ENCODE assay signal across 10 cellular contexts in genomic region chr2:43399515-43400245, GRCh38.
DNase-seq lines count a peak whose midpoint lies in the region; ATAC-seq and TF ChIP-seq lines count a peak whose summit lies in the region.
"Had no signal": no experiment of that assay in that cellular context is flagged by ENCODE, and none has a peak within 500 bp of the region (broad histone marks: within the 10 kb centered on the region; RNA-seq: fewer than 3 reads in every experiment).

No MANE protein-coding gene starts in this region.

- peak; percentile 85 for DNase-seq in AG10803 (ENCODE audit: low read depth)
- DNase-seq in NCI-H226, result peak; percentile 48
- no peak for DNase-seq in esophagus muscularis mucosa (ENCODE audit: extremely low spot score)
- DNase-seq in NCI-H526 treated with DMSO at 0.1 percent for 48 hours (lab: John Stamatoyannopoulos, UW), result no peak
- no peak for DNase-seq in T-helper 17 cell
- no peak for DNase-seq in SHP77 (lab: John Stamatoyannopoulos, UW)
- no peak for DNase-seq in GM10266 (ENCODE audit: extremely low spot score)

- H3K36me3 ChIP-seq in esophagus muscularis mucosa, result peaks cover 0 to 22% (median 0%) of the 10 kb centered on the region in 4 donors
- H3K36me3 ChIP-seq in muscle layer of duodenum (ENCODE audit: control insufficient read depth in 1 of 2, insufficient read depth in 2 of 2, low read length in 2 of 2), result no peaks in the 10 kb centered on the region

- no peak for ATAC-seq in T-helper 17 cell
- ATAC-seq: stimulated activated memory B cell treated with anti-CD40 and anti-IgM and Interleukin-4, amounts not matched to agents 10 μg/mL and 1 μg/mL and 100 μg/mL, for 72 hours had no signal

- peaks cover 7% of the 10 kb centered on the region for H3K36me3 Mint-ChIP-seq in T-helper 17 cell (ENCODE audit: low read depth)

- H3K4me1 Mint-ChIP-seq in T-helper 17 cell, result peaks cover 15% of the 10 kb centered on the region

- no peak overlapping the region for H3K27ac Mint-ChIP-seq in T-helper 17 cell
- H3K27ac Mint-ChIP-seq: stimulated activated memory B cell treated with anti-CD40 and anti-IgM and Interleukin-4, amounts not matched to agents 10 μg/mL and 1 μg/mL and 100 μg/mL, for 72 hours had no signal

- H3K4me1 ChIP-seq in esophagus muscularis mucosa, result peaks cover 23 to 72% (median 51%) of the 10 kb centered on the region in 4 donors
- peaks cover 8 to 9% of the 10 kb centered on the region in 2 donors for H3K4me1 ChIP-seq in muscle layer of duodenum (ENCODE audit: control insufficient read depth in 1 of 2, insufficient read depth in 2 of 2, low read length in 2 of 2)

- TF ChIP-seq CTCF in AG10803 (conservative IDR thresholded peaks at IDR 0.05; ENCODE audit: low read length), result no peak
- TF ChIP-seq CTCF in esophagus muscularis mucosa (IDR thresholded peaks at IDR 0.05), result no peak
- TF ChIP-seq CTCF in GM10266 (IDR thresholded peaks at IDR 0.05; ENCODE audit: control insufficient read depth, insufficient read depth, low read depth, missing control alignments), result no peak

- no peaks in the 10 kb centered on the region for H3K27me3 ChIP-seq in esophagus muscularis mucosa
- no peaks in the 10 kb centered on the region for H3K27me3 ChIP-seq in muscle layer of duodenum (ENCODE audit: low read depth, low read length)

- H3K27ac ChIP-seq in esophagus muscularis mucosa (replicated peaks in 1 of 4) (peak overlapping the region; percentile 62 to 79 (median 76)), muscle layer of duodenum (ENCODE audit: low read length) (peak overlapping the region; percentile 81)

- no peak for TF ChIP-seq POLR2A in esophagus muscularis mucosa (IDR thresholded peaks at IDR 0.05; ENCODE audit: low read depth)

- no peak overlapping the region for H3K4me3 Mint-ChIP-seq in T-helper 17 cell
- H3K4me3 Mint-ChIP-seq: central memory CD8-positive, alpha-beta T cell; stimulated activated memory B cell treated with anti-CD40 and anti-IgM and Interleukin-4, amounts not matched to agents 10 μg/mL and 1 μg/mL and 100 μg/mL, for 72 hours had no signal

- WGBS in esophagus muscularis mucosa, result 22% methylated on average over 4 of the region's 4 CpGs

- TF ChIP-seq EP300 in esophagus muscularis mucosa (IDR thresholded peaks at IDR 0.05), result peak; percentile 57

- H3K9me3 ChIP-seq in esophagus muscularis mucosa (no peaks in the 10 kb centered on the region), muscle layer of duodenum (ENCODE audit: control insufficient read depth in 1 of 2, low read length in 2 of 2) (no peaks in the 10 kb centered on the region), T-helper 17 cell (ENCODE audit: control insufficient read depth, low read length, poor library complexity, severe bottlenecking) (no peaks in the 10 kb centered on the region)

- no peak overlapping the region for H3K4me3 ChIP-seq in AG10803 (ENCODE audit: low read length)
- H3K4me3 ChIP-seq in esophagus muscularis mucosa, result no peak overlapping the region
- no peak overlapping the region for H3K4me3 ChIP-seq in muscle layer of duodenum (ENCODE audit: low read depth in 1 of 2, low read length in 2 of 2)

- no peaks in the 10 kb centered on the region for H3K27me3 Mint-ChIP-seq in T-helper 17 cell
- H3K27me3 Mint-ChIP-seq: central memory CD8-positive, alpha-beta T cell; stimulated activated memory B cell treated with anti-CD40 and anti-IgM and Interleukin-4, amounts not matched to agents 10 μg/mL and 1 μg/mL and 100 μg/mL, for 72 hours had no signal

- intact Hi-C loops in esophagus muscularis mucosa (cut with DNase I), result no loop called here

Comparison
In these comparisons a context has a peak if more than half of its experiments do, and no peak if none do; other contexts are left out.
1. DNase-seq: peak in AG10803 (single experiment) and NCI-H226 (single experiment); none in esophagus muscularis mucosa (single experiment), NCI-H526 treated with DMSO at 0.1 percent for 48 hours (single experiment), T-helper 17 cell (0 of 3), SHP77 (0 of 2) and GM10266 (single experiment).